Comparison of ENCODE assay signal across 38 cellular contexts in genomic region chr20:14005996-14006395, GRCh38. TPM values are rescaled to one million over a fixed set of nuclear protein-coding genes. Genes with fewer than 3 reads are reported as not detected.
"Had no signal": no experiment of that assay in that cellular context is flagged by ENCODE, and none has a peak within 500 bp of the region (broad histone marks: within the 10 kb centered on the region; RNA-seq: fewer than 3 reads in every experiment).

No MANE protein-coding gene starts in this region.

- H3K4me3 ChIP-seq: MG63 had no signal

- DNase-seq: Karpas-422, Kasumi-1, MG63, MM.1S, MV-4-11, NCI-H1048, NCI-H1092, NCI-H1092 treated with DMSO at 0.1 percent for 48 hours, NCI-H1105, NCI-H1105 treated with DMSO at 0.1 percent for 48 hours, NCI-H1417, NCI-H1417 treated with DMSO at 0.1 percent for 48 hours, NCI-H1436, NCI-H1436 treated with DMSO at 0.1 percent for 48 hours, NCI-H146, NCI-H1694, NCI-H1694 treated with DMSO at 0.1 percent for 48 hours, NCI-H187, NCI-H187 treated with DMSO at 0.1 percent for 48 hours, NCI-H1930, NCI-H2029, NCI-H2029 treated with DMSO at 0.1 percent for 48 hours, NCI-H2081, NCI-H2081 treated with DMSO at 0.1 percent for 48 hours, NCI-H2107, NCI-H2171, NCI-H2171 treated with DMSO at 0.1 percent for 48 hours, NCI-H2227 treated with DMSO at 0.1 percent for 48 hours, NCI-H226, NCI-H345, NCI-H446, NCI-H446 treated with DMSO at 0.1 percent for 48 hours, NCI-H510A had no signal

- H3K9me3 ChIP-seq: MG63 had no signal

- H3K36me3 ChIP-seq: MG63 had no signal

- H3K27ac ChIP-seq: KMS-11 had no signal

RNA-seq across cellular contexts. Expression of gene SEL1L2, which starts 15.6 kb away (rescaled TPM):
- total RNA-seq: LHCN-M2, M059J, MCF 10A, NCI-H460 had no signal
